Comparison of ENCODE assay signal across 1 cellular context in genomic region chr17:58534901-58535421, GRCh38.
TF ChIP-seq lines count a peak whose summit lies in the region.

No MANE protein-coding gene starts in this region.

TF ChIP-seq in K562, 482 proteins besides CTCF, POLR2A, EP300 and RAD21 (continued from another document and continues in another):
- TF ChIP-seq ZNF766 (CRISPR knock-in tag; conservative IDR thresholded peaks at IDR 0.05), result 0 out of 2 replicates have a peak, but pooled peaks have one; percentile 21
- no peak for TF ChIP-seq ZBTB2 (IDR thresholded peaks at IDR 0.05)
- TF ChIP-seq RHOXF2B (CRISPR knock-in tag; conservative IDR thresholded peaks at IDR 0.05), result no peak
- TF ChIP-seq ARID2 (IDR thresholded peaks at IDR 0.05), result no peak
- no peak for TF ChIP-seq SRF (CRISPR knock-in tag; IDR thresholded peaks at IDR 0.05)
- no peak for TF ChIP-seq NBN (IDR thresholded peaks at IDR 0.05; ENCODE audit: low read depth)
- no peak for TF ChIP-seq HMGN3 (IDR thresholded peaks at IDR 0.05; ENCODE audit: borderline replicate concordance, extremely low read depth, insufficient read length, low read depth, low read length)
- TF ChIP-seq NRF1 (conservative IDR thresholded peaks at IDR 0.05 in 1 of 2, IDR thresholded peaks at IDR 0.05 in 1 of 2), result 0 out of 4 replicates have a peak, but pooled peaks have one; percentile 10 to 23
- no peak for TF ChIP-seq E2F3 (CRISPR knock-in tag; IDR thresholded peaks at IDR 0.05)
- peak; percentile 59; the same call in 1 of the 2 replicates for TF ChIP-seq HMBOX1 (IDR thresholded peaks at IDR 0.05)
- TF ChIP-seq KLF13 (tag; IDR thresholded peaks at IDR 0.05; ENCODE audit: borderline replicate concordance, low read depth), result no peak
- TF ChIP-seq CTBP1 (IDR thresholded peaks at IDR 0.05; ENCODE audit: borderline replicate concordance), result peak; percentile 63; the same call in 1 of the 2 replicates
- TF ChIP-seq AFF1 (IDR thresholded peaks at IDR 0.05; ENCODE audit: low read depth in 1 of 2, partially characterized antibody in 2 of 2), result no peak
- TF ChIP-seq CCNT2 (IDR thresholded peaks at IDR 0.05; ENCODE audit: borderline replicate concordance, extremely low read depth, insufficient read length, low read depth, low read length), result no peak
- peak; percentile 67 for TF ChIP-seq ATF3 (IDR thresholded peaks at IDR 0.05)
- TF ChIP-seq ATF3 (CRISPR knock-in tag; conservative IDR thresholded peaks at IDR 0.05), result no peak
- TF ChIP-seq ZNF589 (CRISPR knock-in tag; IDR thresholded peaks at IDR 0.05; ENCODE audit: low read depth), result no peak
- peak; percentile 85 for TF ChIP-seq JUND (IDR thresholded peaks at IDR 0.05; ENCODE audit: borderline replicate concordance, low read depth, low read length)
- TF ChIP-seq JUND (tag; IDR thresholded peaks at IDR 0.05; ENCODE audit: borderline replicate concordance, low read depth, low read length), result peak; percentile 37; the same call in 1 of the 3 replicates
- no peak for TF ChIP-seq RBBP5 (IDR thresholded peaks at IDR 0.05; ENCODE audit: borderline replicate concordance, insufficient read depth, low read length, poor library complexity, severe bottlenecking)
- no peak for TF ChIP-seq ERF (CRISPR knock-in tag; IDR thresholded peaks at IDR 0.05)
- peak; percentile 90 for TF ChIP-seq FOSL1 (tag; conservative IDR thresholded peaks at IDR 0.05)
- TF ChIP-seq RCOR1 (IDR thresholded peaks at IDR 0.05; ENCODE audit: borderline replicate concordance in 1 of 2, low read depth in 2 of 2, low read length in 2 of 2), result peak in 1 of 2 experiments; percentile 66; a peak in 1 of 4 replicates
- TF ChIP-seq ZBTB40 (IDR thresholded peaks at IDR 0.05), result no peak
- TF ChIP-seq ZBTB40 (CRISPR knock-in tag; IDR thresholded peaks at IDR 0.05), result no peak
- no peak for TF ChIP-seq TCFL5 (CRISPR knock-in tag; conservative IDR thresholded peaks at IDR 0.05)
- TF ChIP-seq XRCC5 (IDR thresholded peaks at IDR 0.05; ENCODE audit: low read depth, low read length), result no peak
- no peak for TF ChIP-seq BRD4 (IDR thresholded peaks at IDR 0.05)
- TF ChIP-seq ZNF699 (CRISPR knock-in tag; IDR thresholded peaks at IDR 0.05; ENCODE audit: insufficient replicate concordance), result no peak
- TF ChIP-seq THRA (IDR thresholded peaks at IDR 0.05), result no peak
- peak; percentile 22; the same call in 1 of the 2 replicates for TF ChIP-seq SPI1 (IDR thresholded peaks at IDR 0.05; ENCODE audit: borderline replicate concordance, low read depth, low read length)
- no peak for TF ChIP-seq ZNF780A (CRISPR knock-in tag; IDR thresholded peaks at IDR 0.05)
- TF ChIP-seq GTF2F1 (IDR thresholded peaks at IDR 0.05; ENCODE audit: low read depth, low read length), result no peak
- TF ChIP-seq ZMIZ1 (IDR thresholded peaks at IDR 0.05; ENCODE audit: low read depth in 2 of 2, low read length in 2 of 2), result no peak
- TF ChIP-seq NFE2 (IDR thresholded peaks at IDR 0.05; ENCODE audit: low read depth), result 0 out of 2 replicates have a peak, but pooled peaks have one; percentile 26
- TF ChIP-seq SP2 (IDR thresholded peaks at IDR 0.05; ENCODE audit: extremely low read depth, low read depth, low read length, poor library complexity, severe bottlenecking), result no peak
- no peak for TF ChIP-seq NCOA1 (IDR thresholded peaks at IDR 0.05; ENCODE audit: low read depth)
